ENCODE assay signal across 1 cellular context in genomic region chr21:46052703-46053651, GRCh38.
A peak's percentile ranks its signal among the peaks of the same experiment; 100 is the strongest.
TF ChIP-seq lines count a peak whose summit lies in the region.

No MANE protein-coding gene starts in this region.

TF ChIP-seq in IMR-90, 13 proteins besides CTCF, POLR2A, EP300 and RAD21 (continued from another document):
- TF ChIP-seq USF2 (IDR thresholded peaks at IDR 0.05; ENCODE audit: low read depth, low read length) (no peak), ELK1 (IDR thresholded peaks at IDR 0.05; ENCODE audit: borderline replicate concordance, low read depth, low read length) (no peak), RFX5 (IDR thresholded peaks at IDR 0.05; ENCODE audit: low read depth, low read length) (no peak), CEBPB (IDR thresholded peaks at IDR 0.05; ENCODE audit: low read depth, low read length) (peak; percentile 91), MXI1 (IDR thresholded peaks at IDR 0.05; ENCODE audit: borderline replicate concordance, low read depth, low read length) (no peak), MAFK (IDR thresholded peaks at IDR 0.05; ENCODE audit: low read depth, low read length) (peak; percentile 35; the same call in 1 of the 2 replicates), RCOR1 (IDR thresholded peaks at IDR 0.05; ENCODE audit: insufficient replicate concordance, low read length) (no peak)
